Comparison of ENCODE assay signal across 8 cellular contexts in genomic region chr11:78350101-78350645, GRCh38.
DNase-seq lines count a peak whose midpoint lies in the region; ATAC-seq and TF ChIP-seq lines count a peak whose summit lies in the region.

No MANE protein-coding gene starts in this region.

- no peak overlapping the region for H3K27ac Mint-ChIP-seq in CD8-positive, alpha-beta T cell

- peak overlapping the region in 1 of 2 experiments; percentile 24 for H3K4ac ChIP-seq in mesenchymal stem cell (ENCODE audit: low read depth in 1 of 2, low read length in 2 of 2)

- no peak overlapping the region for H2BK12ac ChIP-seq in mesenchymal stem cell (ENCODE audit: low read length in 2 of 2)

- H3K18ac ChIP-seq in mesenchymal stem cell (ENCODE audit: low read depth in 1 of 2, low read length in 2 of 2), result peak overlapping the region; percentile 5 to 45

- H3K4me1 ChIP-seq in CD8-positive, alpha-beta T cell (ENCODE audit: insufficient read depth, low read length), result no peaks in the 10 kb centered on the region
- H3K4me1 ChIP-seq in mesenchymal stem cell (ENCODE audit: control insufficient read depth, insufficient read depth, low read depth, low read length) (peaks cover 2% of the 10 kb centered on the region), upper lobe of right lung (peaks cover 58% of the 10 kb centered on the region)

- ATAC-seq in CD8-positive, alpha-beta T cell, result no peak
- peak; percentile 8 for ATAC-seq in upper lobe of right lung

- peaks cover 14% of the 10 kb centered on the region for H3K4me1 Mint-ChIP-seq in CD8-positive, alpha-beta T cell (ENCODE audit: low read depth)

- peaks cover 3% of the 10 kb centered on the region for H3K27me3 ChIP-seq in CD8-positive, alpha-beta T cell (ENCODE audit: insufficient read depth, low read length)
- H3K27me3 ChIP-seq in mesenchymal stem cell (ENCODE audit: control insufficient read depth in 1 of 2, insufficient read depth in 1 of 2, low read length in 2 of 2) (no peaks in the 10 kb centered on the region), upper lobe of right lung (no peaks in the 10 kb centered on the region)

- no peaks in the 10 kb centered on the region for H3K9me3 Mint-ChIP-seq in CD8-positive, alpha-beta T cell

- WGBS in mesenchymal stem cell, result 37% methylated on average over 5 of the region's 6 CpGs

- no peak overlapping the region for H2AK5ac ChIP-seq in mesenchymal stem cell (ENCODE audit: low read length, severe bottlenecking)

- H3K4me3 ChIP-seq in CD8-positive, alpha-beta T cell (ENCODE audit: low read depth, low read length), result no peak overlapping the region
- peak overlapping the region in 1 of 2 experiments; percentile 63 for H3K4me3 ChIP-seq in mesenchymal stem cell (ENCODE audit: insufficient read depth in 1 of 2, low read depth in 1 of 2, low read length in 2 of 2)
- peak overlapping the region; percentile 25 for H3K4me3 ChIP-seq in upper lobe of right lung

- no peak overlapping the region for H3K14ac ChIP-seq in mesenchymal stem cell (ENCODE audit: low read length in 2 of 2)

- POLR2A ChIA-PET in CD8-positive, alpha-beta T cell (lab: Charles Lee), result interaction anchor here (0.7 kb wide), 1 partner anchor 15 kb away, joined by 3 read pairs; no protein-coding TSS in a partner anchor

- H2BK120ac ChIP-seq in mesenchymal stem cell (ENCODE audit: low read depth, low read length), result peak overlapping the region; percentile 77

- no peak overlapping the region for H3K27ac ChIP-seq in CD8-positive, alpha-beta T cell (ENCODE audit: low read depth, low read length)
- H3K27ac ChIP-seq in mesenchymal stem cell (ENCODE audit: low read length, poor library complexity, severe bottlenecking), result no peak overlapping the region
- H3K27ac ChIP-seq in upper lobe of right lung, result peak overlapping the region; percentile 63

- H4K91ac ChIP-seq in mesenchymal stem cell (ENCODE audit: low read length), result no peak overlapping the region

- peak overlapping the region; percentile 83 for H3K9ac ChIP-seq in mesenchymal stem cell (ENCODE audit: low read length)

- H3K4me3 Mint-ChIP-seq in CD8-positive, alpha-beta T cell, result peak overlapping the region; percentile 4

- no peak overlapping the region for H3K4me2 ChIP-seq in mesenchymal stem cell (ENCODE audit: low read length, poor library complexity, severe bottlenecking)

- H2BK5ac ChIP-seq in mesenchymal stem cell (ENCODE audit: low read depth, low read length, poor library complexity, severe bottlenecking), result no peak overlapping the region

- H4K8ac ChIP-seq in mesenchymal stem cell (ENCODE audit: low read length), result peak overlapping the region; percentile 69

- H3K27me3 Mint-ChIP-seq in CD8-positive, alpha-beta T cell (ENCODE audit: low read depth), result peaks cover 8% of the 10 kb centered on the region

- H2AFZ ChIP-seq in mesenchymal stem cell (ENCODE audit: low read depth, low read length), result no peak overlapping the region

- no peak for DNase-seq in CD8-positive, alpha-beta T cell
- peak; percentile 24 for DNase-seq in M059J (ENCODE audit: low read depth)
- peak; percentile 47 for DNase-seq in brain pericyte (ENCODE audit: low read depth, low spot score)
- DNase-seq in mesenchymal stem cell, result peak; percentile 52
- DNase-seq in upper lobe of right lung, result no peak
- no peak for DNase-seq in COLO829 (ENCODE audit: low spot score)
- no peak for DNase-seq in activated naive CD4-positive, alpha-beta T cell treated with Interleukin-2 at 50 U/mL for 16 hours
- DNase-seq in NCI-H345 treated with DMSO at 0.1 percent for 48 hours (lab: John Stamatoyannopoulos, UW; ENCODE audit: unreplicated experiment), result no peak

- no peak overlapping the region for H2BK15ac ChIP-seq in mesenchymal stem cell (ENCODE audit: low read depth, poor library complexity, severe bottlenecking)

- no peak for TF ChIP-seq CTCF in CD8-positive, alpha-beta T cell (IDR thresholded peaks at IDR 0.05)
- TF ChIP-seq CTCF in upper lobe of right lung (IDR thresholded peaks at IDR 0.05), result no peak

- no peaks in the 10 kb centered on the region for H3K36me3 ChIP-seq in CD8-positive, alpha-beta T cell (ENCODE audit: insufficient read depth, low read length)
- H3K36me3 ChIP-seq in mesenchymal stem cell (ENCODE audit: control insufficient read depth in 1 of 2, insufficient read depth in 2 of 2, low read depth in 1 of 2, low read length in 2 of 2), result no peaks in the 10 kb centered on the region
- H3K36me3 ChIP-seq in upper lobe of right lung, result no peaks in the 10 kb centered on the region

- no peaks in the 10 kb centered on the region for H3K9me3 ChIP-seq in CD8-positive, alpha-beta T cell (ENCODE audit: low read length)
- H3K9me3 ChIP-seq in mesenchymal stem cell (ENCODE audit: control insufficient read depth, low read length) (no peaks in the 10 kb centered on the region), upper lobe of right lung (no peaks in the 10 kb centered on the region)

- intact Hi-C loops in CD8-positive, alpha-beta T cell (cut with DNase I, micrococcal nuclease), result no loop called here
- intact Hi-C loops in upper lobe of right lung (cut with DNase I), result no loop called here

- CTCF ChIA-PET in CD8-positive, alpha-beta T cell (lab: Charles Lee), result no interaction called here

- H3K23ac ChIP-seq in mesenchymal stem cell (ENCODE audit: low read length in 2 of 2), result no peak overlapping the region

- H3K36me3 Mint-ChIP-seq in CD8-positive, alpha-beta T cell, result no peaks in the 10 kb centered on the region

- peaks cover 39% of the 10 kb centered on the region for H3K79me1 ChIP-seq in mesenchymal stem cell (replicated peaks; ENCODE audit: low read length, poor library complexity, severe bottlenecking)

Comparison
In these comparisons a context has a peak if more than half of its experiments do, and no peak if none do; other contexts are left out.
1. DNase-seq: peak in M059J (single experiment), brain pericyte (single experiment) and mesenchymal stem cell (single experiment); none in CD8-positive, alpha-beta T cell (0 of 7), upper lobe of right lung (single experiment), COLO829 (single experiment), activated naive CD4-positive, alpha-beta T cell treated with Interleukin-2 at 50 U/mL for 16 hours (single experiment) and NCI-H345 treated with DMSO at 0.1 percent for 48 hours (single experiment).